ENCODE assay signal across 1 cellular context in the genomic region with DNA sequence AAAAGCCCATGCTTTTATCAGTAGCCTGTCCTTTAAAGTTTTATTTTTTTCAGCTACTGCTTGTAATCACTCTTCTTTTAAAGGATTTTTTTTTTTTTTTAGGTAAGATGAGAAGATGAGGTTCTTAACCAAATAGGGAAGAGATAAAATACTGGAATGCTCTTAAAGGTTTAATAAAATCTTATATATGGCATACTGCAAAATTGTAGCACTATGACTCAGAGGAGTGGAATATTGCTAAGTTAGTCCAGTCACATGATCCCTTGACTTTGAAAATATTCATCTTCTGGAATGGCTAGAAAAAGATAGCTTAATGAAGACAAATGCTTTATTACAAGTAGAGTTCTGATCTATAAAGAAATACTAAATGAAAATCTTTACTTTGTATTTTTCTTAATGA.
TF ChIP-seq lines count a peak whose summit lies in the region.

No MANE protein-coding gene starts in this region.

TF ChIP-seq in HCT116, 20 proteins besides CTCF, POLR2A, EP300 and RAD21 (continued from another document):
- TF ChIP-seq POLR2AphosphoS5 (IDR thresholded peaks at IDR 0.05; ENCODE audit: low read depth, low read length) (no peak), ZBTB33 (IDR thresholded peaks at IDR 0.05; ENCODE audit: extremely low read depth, insufficient replicate concordance, low read length) (no peak), REST (IDR thresholded peaks at IDR 0.05; ENCODE audit: low read depth) (no peak)
